In genomic region chr11:76698321-76699043, GRCh38 we compare ENCODE assay signal across 11 cellular contexts. TPM values are rescaled to one million over a fixed set of nuclear protein-coding genes. Genes with fewer than 3 reads are reported as not detected.
A peak's percentile ranks its signal among the peaks of the same experiment; 100 is the strongest.
DNase-seq lines count a peak whose midpoint lies in the region; ATAC-seq, FAIRE-seq and TF ChIP-seq lines count a peak whose summit lies in the region.
"Had no signal": no experiment of that assay in that cellular context is flagged by ENCODE, and none has a peak within 500 bp of the region (broad histone marks: within the 10 kb centered on the region; RNA-seq: fewer than 3 reads in every experiment).

No MANE protein-coding gene starts in this region.

- no peak for FAIRE-seq in keratinocyte (lab: Jason Lieb, UNC)
- no peak for FAIRE-seq in small intestine (lab: Jason Lieb, UNC)

- H2AFZ ChIP-seq in DND-41 (ENCODE audit: low read depth, low read length): no peak overlapping the region
- H2AFZ ChIP-seq in keratinocyte (ENCODE audit: control insufficient read depth, low read length): no peak overlapping the region

- intact Hi-C loops in heart right ventricle (cut with DNase I): loop anchor here in 1 of 10 donors (10.0 kb wide), 1 partner anchor 484 kb away; no protein-coding TSS in a partner anchor

- TF ChIP-seq CTCF in DND-41 (IDR thresholded peaks at IDR 0.05; ENCODE audit: borderline replicate concordance, extremely low read depth, low read length, poor library complexity, severe bottlenecking) (peak; percentile 50), WI38 (IDR thresholded peaks at IDR 0.05; ENCODE audit: low read depth, low read length) (0 out of 2 replicates have a peak, but pooled peaks have one; percentile 25), keratinocyte (optimal IDR thresholded peaks at IDR 0.05 in 1 of 3, IDR thresholded peaks at IDR 0.05 in 1 of 3, conservative IDR thresholded peaks at IDR 0.05 in 1 of 3; ENCODE audit: extremely low read depth in 1 of 3, insufficient read depth in 2 of 3, low read length in 3 of 3) (peak in 2 of 3 experiments; percentile 55 to 58), heart right ventricle (IDR thresholded peaks at IDR 0.05) (peak in 1 of 9 donors; percentile 26)

- ATAC-seq in DND-41 (ENCODE audit: insufficient read depth, low read depth): no peak
- no peak for ATAC-seq in activated CD8-positive, alpha-beta memory T cell treated with anti-CD3 and anti-CD28 coated beads, Interleukin-2, amount 10 ng/mL, durations not matched to agents 7 days and 5 days
- no peak for ATAC-seq in heart right ventricle

- no peak overlapping the region for H3K27ac Mint-ChIP-seq in activated CD8-positive, alpha-beta memory T cell treated with anti-CD3 and anti-CD28 coated beads, Interleukin-2, amount 10 ng/mL, durations not matched to agents 7 days and 5 days
- H3K27ac Mint-ChIP-seq: activated naive CD8-positive, alpha-beta T cell treated with anti-CD3 and anti-CD28 coated beads for 36 hours had no signal

- POLR2A ChIA-PET in HEK293T (lab: Yijun Ruan, JAX): no interaction called here

- H3K36me3 Mint-ChIP-seq in activated CD8-positive, alpha-beta memory T cell treated with anti-CD3 and anti-CD28 coated beads, Interleukin-2, amount 10 ng/mL, durations not matched to agents 7 days and 5 days: no peaks in the 10 kb centered on the region
- H3K36me3 Mint-ChIP-seq: activated naive CD8-positive, alpha-beta T cell treated with anti-CD3 and anti-CD28 coated beads for 36 hours had no signal

- no peaks in the 10 kb centered on the region for H3K36me3 ChIP-seq in DND-41 (ENCODE audit: insufficient read depth, low read length)
- no peaks in the 10 kb centered on the region for H3K36me3 ChIP-seq in keratinocyte (ENCODE audit: control insufficient read depth in 2 of 2, extremely low read depth in 1 of 2, insufficient read depth in 2 of 2, low read length in 2 of 2)
- H3K36me3 ChIP-seq in small intestine (ENCODE audit: control insufficient read depth in 2 of 2, insufficient read depth in 2 of 2, low read length in 2 of 2): no peaks in the 10 kb centered on the region
- no peaks in the 10 kb centered on the region for H3K36me3 ChIP-seq in heart right ventricle

- H3K27me3 ChIP-seq in DND-41 (ENCODE audit: insufficient read depth, low read length, poor library complexity): no peaks in the 10 kb centered on the region
- H3K27me3 ChIP-seq in keratinocyte (ENCODE audit: control insufficient read depth, extremely low read depth, insufficient read depth, low read length): peaks cover 8% of the 10 kb centered on the region
- H3K27me3 ChIP-seq in small intestine (ENCODE audit: control insufficient read depth in 2 of 2, insufficient read depth in 2 of 2, low read length in 2 of 2): no peaks in the 10 kb centered on the region
- no peaks in the 10 kb centered on the region for H3K27me3 ChIP-seq in heart right ventricle

- dilution Hi-C loops in keratinocyte (cut with MboI; ENCODE audit: extremely low pct_ligation_motif_present, low sequenced_read_pairs): no loop called here

- H3K79me2 ChIP-seq in DND-41 (ENCODE audit: insufficient read depth, low read length) (no peaks in the 10 kb centered on the region), keratinocyte (ENCODE audit: control insufficient read depth, insufficient read depth, low read length) (no peaks in the 10 kb centered on the region)

- H3K9me1 ChIP-seq in keratinocyte (ENCODE audit: control insufficient read depth, extremely low read depth, insufficient read depth, low read length): no peaks in the 10 kb centered on the region

- H3K4me3 Mint-ChIP-seq in activated CD8-positive, alpha-beta memory T cell treated with anti-CD3 and anti-CD28 coated beads, Interleukin-2, amount 10 ng/mL, durations not matched to agents 7 days and 5 days: no peak overlapping the region
- H3K4me3 Mint-ChIP-seq: activated naive CD8-positive, alpha-beta T cell treated with anti-CD3 and anti-CD28 coated beads for 36 hours had no signal

- CTCF ChIA-PET in HEK293T (lab: Yijun Ruan, JAX): interaction anchor here (0.6 to 1.4 kb wide), 2 partner anchors 12 to 525 kb away, joined by 3 read pairs; no protein-coding TSS in a partner anchor
- CTCF ChIA-PET in activated CD8-positive, alpha-beta memory T cell treated with anti-CD3 and anti-CD28 coated beads, Interleukin-2, amount 10 ng/mL, durations not matched to agents 7 days and 5 days (lab: Charles Lee): interaction anchor here (1.0 to 1.6 kb wide), 4 partner anchors 11 to 220 kb away, joined by 3 to 7 read pairs (median 3); no protein-coding TSS in a partner anchor

- H4K20me1 ChIP-seq in DND-41 (ENCODE audit: insufficient read depth, low read length) (no peaks in the 10 kb centered on the region; the same call in 1 of the 2 replicates), keratinocyte (ENCODE audit: control insufficient read depth, extremely low read depth, insufficient read depth, low read length) (no peaks in the 10 kb centered on the region)

- peaks cover 10% of the 10 kb centered on the region for H3K27me3 Mint-ChIP-seq in activated CD8-positive, alpha-beta memory T cell treated with anti-CD3 and anti-CD28 coated beads, Interleukin-2, amount 10 ng/mL, durations not matched to agents 7 days and 5 days

- H3K9me3 ChIP-seq in DND-41 (ENCODE audit: insufficient read depth, low read length, severe bottlenecking) (no peaks in the 10 kb centered on the region), keratinocyte (ENCODE audit: control insufficient read depth, low read depth, low read length) (no peaks in the 10 kb centered on the region), small intestine (ENCODE audit: control insufficient read depth, low read depth) (no peaks in the 10 kb centered on the region), heart right ventricle (no peaks in the 10 kb centered on the region)

- H3K9me3 Mint-ChIP-seq in activated CD8-positive, alpha-beta memory T cell treated with anti-CD3 and anti-CD28 coated beads, Interleukin-2, amount 10 ng/mL, durations not matched to agents 7 days and 5 days (ENCODE audit: low read depth): no peaks in the 10 kb centered on the region
- H3K9me3 Mint-ChIP-seq: activated naive CD8-positive, alpha-beta T cell treated with anti-CD3 and anti-CD28 coated beads for 36 hours had no signal

- DNase-seq in DND-41 (no peak), HEK293T (ENCODE audit: extremely low spot score) (peak; percentile 32), keratinocyte (ENCODE audit: low read depth, low spot score) (no peak), A172 (ENCODE audit: low spot score) (no peak), small intestine (no peak), heart right ventricle (no peak)
- DNase-seq in activated CD8-positive, alpha-beta memory T cell treated with anti-CD3 and anti-CD28 coated beads, Interleukin-2, amount 10 ng/mL, durations not matched to agents 7 days and 5 days: no peak
- DNase-seq: activated naive CD8-positive, alpha-beta T cell treated with anti-CD3 and anti-CD28 coated beads for 36 hours; NCI-H2227 treated with DMSO at 0.1 percent for 48 hours; stimulated activated CD4-positive, alpha-beta T cell treated with anti-CD3 and anti-CD28 coated beads, Interleukin-15, amount 100 ng/mL, for 24 hours had no signal

- H3K27ac ChIP-seq in DND-41 (ENCODE audit: low read length) (no peak overlapping the region), keratinocyte (ENCODE audit: control insufficient read depth, insufficient read depth, low read length) (no peak overlapping the region), small intestine (ENCODE audit: low read depth in 1 of 2, low read length in 1 of 2) (no peak overlapping the region), heart right ventricle (no peak overlapping the region)

- H3K4me2 ChIP-seq in DND-41 (ENCODE audit: insufficient read depth, low read length) (no peak overlapping the region), keratinocyte (ENCODE audit: control insufficient read depth, extremely low read depth, insufficient read depth, low read depth, low read length) (no peak overlapping the region)

- H3K4me1 ChIP-seq in DND-41 (ENCODE audit: insufficient read depth, low read length) (no peaks in the 10 kb centered on the region), keratinocyte (ENCODE audit: control insufficient read depth, extremely low read depth, insufficient read depth, low read length) (no peaks in the 10 kb centered on the region), small intestine (ENCODE audit: control insufficient read depth in 2 of 2, insufficient read depth in 1 of 2, low read depth in 1 of 2, low read length in 1 of 2) (no peaks in the 10 kb centered on the region), heart right ventricle (peaks cover 0 to 18% (median 0%) of the 10 kb centered on the region in 9 donors)

- H3K9ac ChIP-seq in DND-41 (ENCODE audit: low read depth, low read length) (no peak overlapping the region), keratinocyte (ENCODE audit: control insufficient read depth, extremely low read depth, insufficient read depth, low read length) (no peak overlapping the region)

- peaks cover 7% of the 10 kb centered on the region for H3K4me1 Mint-ChIP-seq in activated CD8-positive, alpha-beta memory T cell treated with anti-CD3 and anti-CD28 coated beads, Interleukin-2, amount 10 ng/mL, durations not matched to agents 7 days and 5 days

- WGBS in small intestine, 3 donors: 73 to 78% (median 78%) methylated on average over 17 of the region's 17 CpGs
- 80 to 81% methylated on average over 17 of the region's 17 CpGs for WGBS in heart right ventricle, 2 donors

- no peak overlapping the region for H3K4me3 ChIP-seq in DND-41 (ENCODE audit: low read depth in 1 of 2, low read length in 2 of 2)
- no peak overlapping the region for H3K4me3 ChIP-seq in WI38 (ENCODE audit: low read depth, low read length)
- H3K4me3 ChIP-seq in keratinocyte (ENCODE audit: control insufficient read depth in 2 of 3, extremely low read depth in 1 of 3, insufficient read depth in 2 of 3, low read depth in 1 of 3, low read length in 3 of 3): no peak overlapping the region
- no peak overlapping the region for H3K4me3 ChIP-seq in small intestine (ENCODE audit: low read depth in 1 of 2, low read length in 2 of 2)
- no peak overlapping the region for H3K4me3 ChIP-seq in heart right ventricle

TF ChIP-seq in HEK293T, 16 proteins besides CTCF, POLR2A, EP300 and RAD21 (continues in another document):
- TF ChIP-seq LEF1 (IDR thresholded peaks at IDR 0.05; ENCODE audit: borderline replicate concordance): no peak

RNA-seq across cellular contexts. Expression of gene LRRC32, which starts 27.9 kb away (rescaled TPM):
- polyA plus RNA-seq in keratinocyte (0.05 to 0.17 TPM in 2 of 3 replicates, not detected in the other), small intestine (10 to 100 TPM in 1 of 3 donors, 1 to 10 TPM in 2; 2.2 to 44.7 (median 4.1) TPM), heart right ventricle (100 to 1,000 TPM in 1 of 2 donors, 10 to 100 TPM in 1; 62.4 to 215 TPM)
- not detected for polyA plus RNA-seq in keratinocyte (2011; ENCODE audit: low read depth)
- 0.09 and 0.13 TPM in 2 replicates for polyA plus RNA-seq in keratinocyte (2011; cell fraction: cytosol; rRNA removed)
- polyA plus RNA-seq in keratinocyte (2011; cell fraction: nucleus; rRNA removed): 0.15 and 0.35 TPM in 2 replicates
- polyA plus RNA-seq in keratinocyte (2012; ENCODE audit: low replicate concordance): 0.09 TPM in 1 of 2 replicates, not detected in the other
- not detected in 3 replicates for polyA minus RNA-seq in keratinocyte
- polyA minus RNA-seq in keratinocyte (2011; cell fraction: cytosol; rRNA and poly(A)+ RNA removed): 0.77 TPM
- polyA minus RNA-seq in keratinocyte (2011; cell fraction: nucleus; rRNA and poly(A)+ RNA removed): 0.11 TPM in 1 of 2 replicates, not detected in the other
- total RNA-seq in A172 (2014; rRNA removed; shearing (Covaris generic)): not detected in 2 replicates
- 1 to 10 TPM in 1 of 2 experiments, under 1 TPM in 1; 0.32 to 4.7 TPM for total RNA-seq in activated CD8-positive, alpha-beta memory T cell treated with anti-CD3 and anti-CD28 coated beads, Interleukin-2, amount 10 ng/mL, durations not matched to agents 7 days and 5 days
- 10 to 100 TPM; 16.7 to 61.3 (median 31.5) TPM for total RNA-seq in heart right ventricle
